In the genomic region with DNA sequence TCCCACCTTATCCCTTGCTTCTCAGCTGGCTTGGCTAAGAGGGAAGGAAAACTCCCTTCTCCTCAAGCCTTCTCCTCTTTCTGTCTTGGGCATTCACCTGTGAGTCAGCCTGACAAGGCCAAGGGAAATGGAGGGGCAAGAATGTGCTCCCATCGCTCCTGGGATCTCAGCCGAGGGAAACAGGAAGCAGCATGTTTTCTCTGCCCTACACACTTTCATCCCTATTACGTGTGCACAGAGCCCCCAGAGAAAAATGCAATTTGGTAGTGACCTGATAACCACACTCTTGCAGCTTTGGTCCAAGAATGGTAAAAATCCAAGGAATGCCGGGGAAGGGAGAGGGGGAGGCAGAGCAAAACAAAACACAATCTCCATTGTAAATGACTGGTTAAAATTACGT, we compare ENCODE assay signal across 9 cellular contexts. TPM values are rescaled to one million over a fixed set of nuclear protein-coding genes. Genes with fewer than 3 reads are reported as not detected.
DNase-seq lines count a peak whose midpoint lies in the region; FAIRE-seq and TF ChIP-seq lines count a peak whose summit lies in the region.
"Had no signal": no experiment of that assay in that cellular context is flagged by ENCODE, and none has a peak within 500 bp of the region (broad histone marks: within the 10 kb centered on the region; RNA-seq: fewer than 3 reads in every experiment).

No MANE protein-coding gene starts in this region.

- no peak for FAIRE-seq in H1 (lab: Jason Lieb, UNC)

- no peak overlapping the region for H2BK20ac ChIP-seq in H1 (ENCODE audit: low read length)

- no peak overlapping the region for H4K5ac ChIP-seq in H1 (ENCODE audit: insufficient read length, low read depth, low read length)
- no peak overlapping the region for H4K5ac ChIP-seq in mesendoderm (ENCODE audit: low read length)

- H2BK12ac ChIP-seq in H1 (ENCODE audit: low read depth, low read length), result peak overlapping the region; percentile 94

- H3K23ac ChIP-seq in H1 (ENCODE audit: insufficient read length), result no peak overlapping the region
- no peak overlapping the region for H3K23ac ChIP-seq in mesendoderm (ENCODE audit: low read length)

- no peak; a peak in 1 of 3 replicates for TF ChIP-seq POLR2A in H1 (IDR thresholded peaks at IDR 0.05; ENCODE audit: control extremely low read depth in 1 of 2, low read depth in 2 of 2, low read length in 2 of 2)

- H3K9ac ChIP-seq in H1 (replicated peaks in 1 of 4; ENCODE audit: extremely low read depth in 1 of 4, low read depth in 3 of 4, low read length in 3 of 4) (no peak overlapping the region), mesendoderm (ENCODE audit: low read length) (no peak overlapping the region)

- no peaks in the 10 kb centered on the region for H3K79me1 ChIP-seq in H1 (ENCODE audit: low read depth, low read length)
- H3K79me1 ChIP-seq in mesendoderm (ENCODE audit: low read length), result no peaks in the 10 kb centered on the region

- POLR2A ChIA-PET in H1 (lab: Charles Lee; ENCODE audit: partially characterized antibody), result interaction anchor here (1.6 to 3.1 kb wide), 2 partner anchors 10 to 121 kb away, joined by 5 to 8 read pairs; a partner anchor contains a TSS

- peak; percentile 93 for DNase-seq in AG09309 (ENCODE audit: low read depth)
- peak; percentile 73 for DNase-seq in LHCN-M2 (ENCODE audit: low read depth)
- peak in 1 of 2 experiments; percentile 57 for DNase-seq in H1 (ENCODE audit: low read depth in 1 of 2, low spot score in 2 of 2)
- DNase-seq in mesendoderm, result peak; percentile 97
- no peak for DNase-seq in NCI-H2227 (lab: John Stamatoyannopoulos, UW; ENCODE audit: unreplicated experiment)
- no peak for DNase-seq in DMS79 (lab: John Stamatoyannopoulos, UW)
- no peak for DNase-seq in pons (ENCODE audit: low spot score)
- no peak for DNase-seq in AML-193 (lab: John Stamatoyannopoulos, UW)
- DNase-seq: caudate nucleus had no signal

- TF ChIP-seq CTCF in AG09309 (IDR thresholded peaks at IDR 0.05; ENCODE audit: control insufficient read depth, insufficient read depth, low read depth, low read length, missing control alignments), result no peak
- no peak for TF ChIP-seq CTCF in H1 (IDR thresholded peaks at IDR 0.05; ENCODE audit: control extremely low read depth in 1 of 3, insufficient read depth in 1 of 3, low read depth in 1 of 3, low read length in 3 of 3)

- H3K4me2 ChIP-seq in H1 (ENCODE audit: insufficient read depth in 1 of 2, low read depth in 2 of 2, low read length in 2 of 2) (peak overlapping the region; percentile 41 to 72), mesendoderm (ENCODE audit: low read length) (no peak overlapping the region)

- H3K4ac ChIP-seq in H1 (replicated peaks; ENCODE audit: insufficient read length, low read depth, low read length) (no peak overlapping the region), mesendoderm (ENCODE audit: low read depth, low read length) (no peak overlapping the region)

- no peak overlapping the region for H3K14ac ChIP-seq in H1 (ENCODE audit: insufficient read length)

- H2AK5ac ChIP-seq in H1 (ENCODE audit: low read depth, low read length), result no peak overlapping the region; the same call in 1 of the 2 replicates
- no peak overlapping the region for H2AK5ac ChIP-seq in mesendoderm (ENCODE audit: low read length)

- H3K4me1 ChIP-seq in H1 (replicated peaks in 1 of 4; ENCODE audit: control insufficient read depth in 3 of 4, insufficient read depth in 4 of 4, low read length in 3 of 4) (peaks cover 0 to 12% (median 7%) of the 10 kb centered on the region in 4 experiments; a peak in 6 of 7 replicates), mesendoderm (ENCODE audit: control insufficient read depth, low read depth, low read length) (peaks cover 11% of the 10 kb centered on the region)

- CTCF ChIA-PET in H1 (lab: Charles Lee; ENCODE audit: partially characterized antibody), result interaction anchor here (1.1 to 2.8 kb wide), 5 partner anchors 9 to 165 kb away, joined by 3 to 9 read pairs (median 4); a partner anchor contains a TSS

- H4K20me1 ChIP-seq in H1 (replicated peaks in 1 of 2; ENCODE audit: control insufficient read depth in 1 of 2, insufficient read depth in 2 of 2, low read length in 2 of 2), result no peaks in the 10 kb centered on the region

- H2BK5ac ChIP-seq in H1 (ENCODE audit: low read depth, low read length) (peak overlapping the region; percentile 86), mesendoderm (ENCODE audit: low read length) (no peak overlapping the region)

- H3K27me3 ChIP-seq in H1 (replicated peaks in 1 of 4; ENCODE audit: control insufficient read depth in 3 of 4, extremely low read depth in 1 of 4, insufficient read depth in 3 of 4, low read length in 3 of 4) (no peaks in the 10 kb centered on the region; a peak in 1 of 7 replicates), mesendoderm (ENCODE audit: insufficient read depth, low read length, poor library complexity) (no peaks in the 10 kb centered on the region)

- 35% methylated on average over 5 of the region's 5 CpGs; no CpG with 5 or more reads in 1 of the 2 experiments for WGBS in H1 (ENCODE audit: extremely low coverage in 1 of 2, insufficient coverage in 1 of 2, insufficient read length in 1 of 2, insufficient replicate concordance in 2 of 2, low coverage in 1 of 2, low lambda C conversion rate in 2 of 2, missing lambda C conversion rate in 1 of 2), 2 experiments
- WGBS in mesendoderm (ENCODE audit: extremely low coverage, insufficient coverage, low lambda C conversion rate), result no CpG with 5 or more reads among the region's 5 CpGs

- H3K9me3 ChIP-seq in H1 (ENCODE audit: insufficient read depth in 2 of 2, low read depth in 1 of 2, low read length in 1 of 2), result no peaks in the 10 kb centered on the region

- H4K91ac ChIP-seq in H1 (replicated peaks; ENCODE audit: insufficient read length, low read length), result peak overlapping the region; percentile 2

- no peak overlapping the region for H3K4me3 ChIP-seq in AG09309 (ENCODE audit: control insufficient read depth, low read depth, low read length)
- no peak overlapping the region; a peak in 1 of 8 replicates for H3K4me3 ChIP-seq in H1 (ENCODE audit: extremely low read depth in 1 of 4, insufficient read depth in 2 of 4, low read depth in 3 of 4, low read length in 4 of 4)
- H3K4me3 ChIP-seq in mesendoderm (ENCODE audit: low read length), result no peak overlapping the region

- no peak for TF ChIP-seq EP300 in H1 (IDR thresholded peaks at IDR 0.05; ENCODE audit: borderline replicate concordance in 1 of 2, low read depth in 2 of 2, low read length in 2 of 2)

- no peaks in the 10 kb centered on the region for H3K36me3 ChIP-seq in H1 (ENCODE audit: control insufficient read depth in 2 of 4, insufficient read depth in 4 of 4, low read length in 3 of 4)
- no peaks in the 10 kb centered on the region for H3K36me3 ChIP-seq in mesendoderm (ENCODE audit: control insufficient read depth, insufficient read depth, low read length)

- H2AFZ ChIP-seq in H1 (ENCODE audit: low read length), result peak overlapping the region; percentile 76; the same call in 1 of the 2 replicates

- H3K79me2 ChIP-seq in H1 (ENCODE audit: control insufficient read depth in 1 of 2, insufficient read depth in 2 of 2, low read length in 2 of 2) (no peaks in the 10 kb centered on the region), mesendoderm (ENCODE audit: control insufficient read depth, insufficient read depth, low read length) (no peaks in the 10 kb centered on the region)

- H2BK15ac ChIP-seq in H1 (ENCODE audit: low read length) (no peak overlapping the region), mesendoderm (replicated peaks; ENCODE audit: low read depth) (no peak overlapping the region)

- H2BK120ac ChIP-seq in H1 (replicated peaks; ENCODE audit: low read depth, low read length) (no peak overlapping the region), mesendoderm (ENCODE audit: low read depth, low read length) (no peak overlapping the region)

- H3K56ac ChIP-seq in H1 (replicated peaks; ENCODE audit: insufficient read length, low read depth, low read length), result no peak overlapping the region
- no peak overlapping the region for H3K56ac ChIP-seq in mesendoderm (ENCODE audit: low read length)

- H3K23me2 ChIP-seq in H1 (ENCODE audit: low read depth, low read length), result no peaks in the 10 kb centered on the region

- H3K27ac ChIP-seq in H1 (ENCODE audit: low read depth, low read length), result peak overlapping the region; percentile 51; the same call in 1 of the 2 replicates
- no peak overlapping the region for H3K27ac ChIP-seq in mesendoderm (ENCODE audit: low read depth, low read length)

- TF ChIP-seq RAD21 in H1 (IDR thresholded peaks at IDR 0.05 in 1 of 2, conservative IDR thresholded peaks at IDR 0.05 in 1 of 2; ENCODE audit: low read depth in 2 of 2, low read length in 2 of 2), result no peak

- H4K8ac ChIP-seq in H1 (ENCODE audit: extremely low read depth, insufficient read depth, low read length), result no peak overlapping the region; the same call in 1 of the 2 replicates
- no peak overlapping the region for H4K8ac ChIP-seq in mesendoderm (ENCODE audit: low read depth, low read length)

- H3K18ac ChIP-seq in H1 (ENCODE audit: extremely low read depth, low read length) (peak overlapping the region; percentile 41; the same call in 1 of the 2 replicates), mesendoderm (ENCODE audit: low read length) (no peak overlapping the region)

TF ChIP-seq in H1, 55 proteins besides CTCF, POLR2A, EP300 and RAD21 (continues in another document):
- TF ChIP-seq SUZ12 (IDR thresholded peaks at IDR 0.05; ENCODE audit: low read length) (no peak), SAP30 (IDR thresholded peaks at IDR 0.05; ENCODE audit: insufficient read depth, insufficient replicate concordance, low read length) (no peak), TCF12 (IDR thresholded peaks at IDR 0.05; ENCODE audit: low read depth, low read length) (no peak), JUND (IDR thresholded peaks at IDR 0.05; ENCODE audit: low read length) (no peak), BRCA1 (IDR thresholded peaks at IDR 0.05; ENCODE audit: low read depth, low read length) (no peak), GABPA (IDR thresholded peaks at IDR 0.05; ENCODE audit: borderline replicate concordance, insufficient read depth, low read length) (no peak), CHD2 (IDR thresholded peaks at IDR 0.05; ENCODE audit: low read length) (no peak), HDAC6 (IDR thresholded peaks at IDR 0.05; ENCODE audit: low read depth, low read length) (no peak), TBP (IDR thresholded peaks at IDR 0.05; ENCODE audit: low read depth, low read length) (no peak)

RNA-seq across cellular contexts. Expression of a gene that starts 32.9 kb away (rescaled TPM):
- total RNA-seq in LHCN-M2 (2014; rRNA removed), result 8.8 and 10.3 TPM in 2 replicates
- 4.3 TPM for polyA plus RNA-seq in LHCN-M2 (2012)
- 13.1 and 13.7 TPM in 2 replicates for total RNA-seq in H1 (2021; fragmentation: NEBNext Ultra II Directional; extraction: Animal tissue kit (Norgen Biotek cat#: 25700))
- 3.7 and 3.8 TPM in 2 replicates for polyA plus RNA-seq in H1 (2011; rRNA removed)
- 5.7 TPM for polyA plus RNA-seq in H1 (2011; cell fraction: cytosol; rRNA removed)
- polyA plus RNA-seq in H1 (2011; cell fraction: nucleus; rRNA removed), result 6.2 TPM
- polyA plus RNA-seq in H1 (2012, experiment 1 of 2), result 6.5 to 9.4 TPM (median 7.7 TPM) in 4 replicates
- polyA plus RNA-seq in H1 (2012, experiment 2 of 2), result 0.83 TPM
- 7.4 TPM for polyA plus RNA-seq in H1 (2013, experiment 1 of 2)
- polyA plus RNA-seq in H1 (2013, experiment 2 of 2), result 6.8 TPM
- 10.3 and 14.0 TPM in 2 replicates for polyA minus RNA-seq in H1 (2011; rRNA and poly(A)+ RNA removed)
- polyA minus RNA-seq in H1 (2011; cell fraction: cytosol; rRNA and poly(A)+ RNA removed), result 8.7 TPM
- 23.1 TPM for polyA minus RNA-seq in H1 (2011; cell fraction: nucleus; rRNA and poly(A)+ RNA removed)
- polyA plus RNA-seq in mesendoderm (2013, experiment 1 of 2), result 12.0 TPM
- 11.9 TPM for polyA plus RNA-seq in mesendoderm (2013, experiment 2 of 2)

Comparison
In these comparisons a context has a peak if more than half of its experiments do, and no peak if none do; other contexts are left out.
1. DNase-seq: peak in AG09309 (single experiment), LHCN-M2 (single experiment) and mesendoderm (single experiment); none in NCI-H2227 (single experiment), DMS79 (single experiment), pons (single experiment) and AML-193 (0 of 2).